ENCODE assay signal across 15 cellular contexts in genomic region chr14:91390165-91390778, GRCh38. TPM values are rescaled to one million over a fixed set of nuclear protein-coding genes. Genes with fewer than 3 reads are reported as not detected.
DNase-seq lines count a peak whose midpoint lies in the region; ATAC-seq and TF ChIP-seq lines count a peak whose summit lies in the region.
"Had no signal": no experiment of that assay in that cellular context is flagged by ENCODE, and none has a peak within 500 bp of the region (broad histone marks: within the 10 kb centered on the region; RNA-seq: fewer than 3 reads in every experiment).

No MANE protein-coding gene starts in this region.

- H3K4me1 ChIP-seq in A673 (ENCODE audit: insufficient read depth, low read length, poor library complexity, severe bottlenecking) (peaks cover 11% of the 10 kb centered on the region), OCI-LY7 (ENCODE audit: insufficient read depth, low read length, poor library complexity, severe bottlenecking) (peaks cover 96% of the 10 kb centered on the region)
- peaks cover 90% of the 10 kb centered on the region for H3K4me1 ChIP-seq in effector memory CD4-positive, alpha-beta T cell (ENCODE audit: control insufficient read depth, insufficient read depth, low read length, poor library complexity, severe bottlenecking)

- POLR2A ChIA-PET in A673 (lab: Charles Lee; ENCODE audit: low non-redundant PET) (no interaction called here), OCI-LY7 (lab: Charles Lee) (interaction anchor here (0.7 to 4.5 kb wide), 5 partner anchors 8 to 26 kb away, joined by 3 to 33 read pairs (median 4); no protein-coding TSS in a partner anchor)

- H3K9me3 Mint-ChIP-seq in chondrocyte (ENCODE audit: low read depth): no peaks in the 10 kb centered on the region

- no peak overlapping the region for H3K27ac Mint-ChIP-seq in chondrocyte (ENCODE audit: unreplicated experiment)

- H3K79me2 ChIP-seq in OCI-LY7 (ENCODE audit: insufficient read depth, low read depth, low read length): peaks cover 100% of the 10 kb centered on the region

- peaks cover 10% of the 10 kb centered on the region for H3K27me3 Mint-ChIP-seq in chondrocyte (ENCODE audit: low read depth)

- peak overlapping the region; percentile 98 for H3K4me2 ChIP-seq in OCI-LY7 (ENCODE audit: low read length)
- H3K4me2 ChIP-seq: PC-9 had no signal

- CTCF ChIA-PET in A673 (lab: Charles Lee) (no interaction called here), OCI-LY7 (lab: Charles Lee; ENCODE audit: unreplicated experiment) (no interaction called here)

- no peak for ATAC-seq in HG02759 (IDR thresholded peaks at IDR 0.05; ENCODE audit: unreplicated experiment)
- ATAC-seq: body of pancreas had no signal

- H4K20me1 ChIP-seq in OCI-LY7 (ENCODE audit: insufficient read depth, low read length): peaks cover 52% of the 10 kb centered on the region

- H3K4me1 Mint-ChIP-seq in chondrocyte (ENCODE audit: low read depth): peaks cover 5% of the 10 kb centered on the region

- H2AFZ ChIP-seq in OCI-LY7 (ENCODE audit: low read length): no peak overlapping the region
- H2AFZ ChIP-seq: PC-9 had no signal

- H3K9me2 ChIP-seq in OCI-LY7 (ENCODE audit: insufficient read depth, low read length): no peaks in the 10 kb centered on the region

- no peak for TF ChIP-seq CTCF in A673 (conservative IDR thresholded peaks at IDR 0.05; ENCODE audit: low read depth, low read length)
- TF ChIP-seq CTCF in OCI-LY7 (conservative IDR thresholded peaks at IDR 0.05; ENCODE audit: low read length): no peak
- TF ChIP-seq CTCF in chondrocyte (IDR thresholded peaks at IDR 0.05): no peak

- H3K27me3 ChIP-seq in A673 (replicated peaks; ENCODE audit: insufficient read depth, low read depth, low read length, poor library complexity): no peaks in the 10 kb centered on the region
- no peaks in the 10 kb centered on the region for H3K27me3 ChIP-seq in effector memory CD4-positive, alpha-beta T cell (replicated peaks; ENCODE audit: control insufficient read depth, insufficient read depth, low read length, poor library complexity, severe bottlenecking)
- H3K27me3 ChIP-seq: body of pancreas, stomach had no signal

- DNase-seq in A673 (ENCODE audit: low spot score) (peak; percentile 77), DMS 273 treated with DMSO at 0.1 percent for 48 hours (lab: John Stamatoyannopoulos, UW) (peak; percentile 41), OCI-LY7 (ENCODE audit: low spot score) (no peak), GOT3 (lab: John Stamatoyannopoulos, UW) (no peak), GM19240 (ENCODE audit: insufficient read length, low spot score) (no peak), chondrocyte (ENCODE audit: low spot score) (no peak)
- no peak for DNase-seq in effector memory CD4-positive, alpha-beta T cell
- DNase-seq: body of pancreas, IMR-90, islet precursor cell, NCI-H146, PC-9, retina, stomach had no signal

- BruUV-seq in A673 (replicated peaks; lab: Mats Ljungman, UMichigan): no TSS peak
- BruUV-seq in OCI-LY7 (replicated peaks; lab: Mats Ljungman, UMichigan): no TSS peak

- H3K36me3 ChIP-seq in A673 (ENCODE audit: insufficient read depth, low read length, poor library complexity, severe bottlenecking): no peaks in the 10 kb centered on the region
- peaks cover 76% of the 10 kb centered on the region for H3K36me3 ChIP-seq in OCI-LY7 (ENCODE audit: insufficient read depth, low read length)
- peaks cover 5% of the 10 kb centered on the region for H3K36me3 ChIP-seq in effector memory CD4-positive, alpha-beta T cell (ENCODE audit: control insufficient read depth, insufficient read depth, low read length)
- H3K36me3 ChIP-seq: stomach had no signal

- H3K36me3 Mint-ChIP-seq in chondrocyte (ENCODE audit: low read depth): no peaks in the 10 kb centered on the region

- H3K9me3 ChIP-seq in A673 (ENCODE audit: low read depth, low read length, poor library complexity, severe bottlenecking): no peaks in the 10 kb centered on the region
- H3K9me3 ChIP-seq in OCI-LY7 (ENCODE audit: low read length): no peaks in the 10 kb centered on the region
- no peaks in the 10 kb centered on the region for H3K9me3 ChIP-seq in effector memory CD4-positive, alpha-beta T cell (ENCODE audit: control insufficient read depth, low read length)
- H3K9me3 ChIP-seq: body of pancreas, stomach had no signal

- H3K4me3 Mint-ChIP-seq in chondrocyte (ENCODE audit: unreplicated experiment): no peak overlapping the region

- H3K27ac ChIP-seq in A673 (ENCODE audit: low read depth, low read length, poor library complexity, severe bottlenecking) (no peak overlapping the region), OCI-LY7 (ENCODE audit: low read depth, low read length, poor library complexity, severe bottlenecking) (peak overlapping the region; percentile 89)
- H3K27ac ChIP-seq in effector memory CD4-positive, alpha-beta T cell (ENCODE audit: insufficient read depth, low read length, poor library complexity, severe bottlenecking): peak overlapping the region; percentile 56
- H3K27ac ChIP-seq: body of pancreas, PC-9 had no signal

- intact Hi-C loops in A673 (cut with micrococcal nuclease; ENCODE audit: unreplicated experiment): no loop called here
- intact Hi-C loops in OCI-LY7 (cut with micrococcal nuclease; ENCODE audit: unreplicated experiment): loop anchor here (2.0 kb wide), 1 partner anchor 15 kb away; no protein-coding TSS in a partner anchor

- H3K4me3 ChIP-seq in A673 (ENCODE audit: low read depth, low read length, poor library complexity, severe bottlenecking) (no peak overlapping the region), OCI-LY7 (ENCODE audit: low read depth, low read length, poor library complexity, severe bottlenecking) (no peak overlapping the region)
- peak overlapping the region; percentile 7 for H3K4me3 ChIP-seq in effector memory CD4-positive, alpha-beta T cell (ENCODE audit: insufficient read depth, low read depth, low read length, poor library complexity, severe bottlenecking)
- H3K4me3 ChIP-seq: body of pancreas, PC-9, stomach had no signal

RNA-seq across cellular contexts. Expression of gene CCDC88C, which starts 27.3 kb away (rescaled TPM):
- 36.8 and 49.1 TPM in 2 replicates for total RNA-seq in A673 (2021)
- 89.3 and 137 TPM in 2 replicates for total RNA-seq in OCI-LY7 (2014; rRNA removed; shearing (Covaris generic))
- total RNA-seq in OCI-LY7 (2022): 253 and 262 TPM in 2 replicates
- total RNA-seq in chondrocyte: 1.1 to 3.6 TPM (median 2.3 TPM) in 3 replicates

Comparison
In these comparisons a context has a peak if more than half of its experiments do, and no peak if none do; other contexts are left out.
1. DNase-seq: peak in A673 (single experiment) and DMS 273 treated with DMSO at 0.1 percent for 48 hours (single experiment); none in OCI-LY7 (single experiment), effector memory CD4-positive, alpha-beta T cell (0 of 3), GOT3 (single experiment), GM19240 (single experiment) and chondrocyte (single experiment).